ENCODE assay signal across 33 cellular contexts in the genomic region with DNA sequence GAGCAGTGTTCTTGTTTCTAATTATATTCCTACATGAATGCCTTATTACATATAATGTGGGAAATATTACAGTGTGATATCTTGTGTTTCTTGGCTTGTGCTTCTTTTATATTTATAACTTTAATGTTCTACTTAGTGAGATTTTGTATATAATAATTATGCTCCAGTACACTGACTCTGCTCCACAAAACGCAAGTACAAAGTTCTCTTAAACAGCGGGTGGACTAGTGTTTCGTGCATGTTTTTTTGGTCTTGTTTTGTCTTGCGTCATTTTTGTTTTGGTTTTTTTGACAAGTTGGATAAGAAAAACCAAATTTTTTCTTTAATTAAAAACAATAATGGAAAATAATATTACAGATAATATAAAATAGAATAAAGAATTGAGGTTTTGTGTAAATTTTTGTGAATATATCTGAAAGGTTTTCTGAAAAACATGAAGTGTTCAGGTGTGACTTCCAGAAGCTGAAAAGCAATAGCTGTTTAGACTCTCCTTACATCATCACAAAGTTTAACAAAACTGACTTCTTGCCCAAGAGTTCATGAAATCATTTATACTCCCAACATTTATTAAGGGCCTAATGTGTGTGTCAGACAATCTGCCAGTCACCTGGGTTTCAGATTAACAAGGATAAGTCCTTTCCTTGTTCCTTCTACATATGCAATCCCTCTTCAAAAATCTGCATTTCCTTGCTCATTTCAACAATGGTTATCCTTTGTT.
"Had no signal": no experiment of that assay in that cellular context is flagged by ENCODE, and none has a peak within 500 bp of the region (broad histone marks: within the 10 kb centered on the region; RNA-seq: fewer than 3 reads in every experiment).

No MANE protein-coding gene starts in this region.

- H3K27ac ChIP-seq: breast epithelium, esophagus muscularis mucosa, foreskin keratinocyte, parathyroid adenoma, psoas muscle, thyroid gland, upper lobe of right lung, WERI-Rb-1 had no signal

- H3K36me3 Mint-ChIP-seq: mesothelial cell of epicardium; naive B cell; stimulated activated effector memory CD8-positive, alpha-beta T cell treated with anti-CD3 and anti-CD28 coated beads, Interleukin-12 subunit alpha, Interleukin-12 subunit beta, amount 100 ng/mL, for 72 hours had no signal

- H3K9ac ChIP-seq: parathyroid adenoma had no signal

- H3K4me1 Mint-ChIP-seq: activated CD4-positive, alpha-beta memory T cell treated with anti-CD3 and anti-CD28 coated beads, Interleukin-2, amount 10 ng/mL, durations not matched to agents 7 days and 5 days; activated CD4-positive, alpha-beta T cell treated with anti-CD3 and anti-CD28 coated beads, Interleukin-2, amount 10 ng/mL, durations not matched to agents 7 days and 5 days; activated naive CD8-positive, alpha-beta T cell treated with anti-CD3 and anti-CD28 coated beads, Interleukin-2, amount 50 U/mL, for 24 hours; stimulated activated effector memory CD8-positive, alpha-beta T cell treated with anti-CD3 and anti-CD28 coated beads, Interleukin-12 subunit alpha, Interleukin-12 subunit beta, amount 100 ng/mL, for 72 hours; stimulated activated naive CD8-positive, alpha-beta T cell treated with anti-CD3 and anti-CD28 coated beads, Interleukin-15, amount 100 ng/mL, for 72 hours had no signal

- H3K9me3 Mint-ChIP-seq: activated CD4-positive, alpha-beta memory T cell treated with anti-CD3 and anti-CD28 coated beads, Interleukin-2, amount 10 ng/mL, durations not matched to agents 7 days and 5 days; activated CD4-positive, alpha-beta T cell treated with anti-CD3 and anti-CD28 coated beads, Interleukin-2, amount 10 ng/mL, durations not matched to agents 7 days and 5 days; activated naive CD8-positive, alpha-beta T cell treated with anti-CD3 and anti-CD28 coated beads, Interleukin-2, amount 50 U/mL, for 24 hours; activated T-cell treated with anti-CD3 and anti-CD28 coated beads, Interleukin-2, amount 50 U/mL, for 24 hours; dendritic cell treated with granulocyte-macrophage colony-stimulating factor and Interleukin-4, amounts not matched to agents 40 ng/mL and 50 ng/mL, for 4 days; endodermal cell; mesothelial cell of epicardium; stimulated activated effector memory CD8-positive, alpha-beta T cell treated with anti-CD3 and anti-CD28 coated beads, Interleukin-12 subunit alpha, Interleukin-12 subunit beta, amount 100 ng/mL, for 72 hours; stimulated activated naive CD8-positive, alpha-beta T cell treated with anti-CD3 and anti-CD28 coated beads, Interleukin-15, amount 100 ng/mL, for 72 hours; T-helper 1 cell treated with Interleukin-12 subunit alpha and Interleukin-12 subunit beta and Interleukin-4 antibody, amounts not matched to agents 30 μg/mL and 1 μg/mL, for 36 hours had no signal

- DNase-seq: activated CD4-positive, alpha-beta memory T cell treated with anti-CD3 and anti-CD28 coated beads, Interleukin-2, amount 10 ng/mL, durations not matched to agents 7 days and 5 days; activated CD4-positive, alpha-beta T cell treated with anti-CD3 and anti-CD28 coated beads, Interleukin-2, amount 10 ng/mL, durations not matched to agents 7 days and 5 days; activated CD4-positive, CD25-positive, alpha-beta regulatory T cell treated with anti-CD3 and anti-CD28 coated beads, Interleukin-2, amount 50 U/mL, for 72 hours; activated CD8-positive, alpha-beta memory T cell treated with anti-CD3 and anti-CD28 coated beads, Interleukin-2, amount 50 U/mL, for 48 hours; activated gamma-delta T cell treated with Interleukin-2 at 50 U/mL for 16 hours; activated naive CD4-positive, alpha-beta T cell treated with anti-CD3 and anti-CD28 coated beads, Interleukin-2, amount 50 U/mL, for 16 hours; activated naive CD8-positive, alpha-beta T cell treated with anti-CD3 and anti-CD28 coated beads, Interleukin-2, amount 50 U/mL, for 24 hours; activated T-cell treated with anti-CD3 and anti-CD28 coated beads, Interleukin-2, amount 50 U/mL, for 24 hours; amygdala; central memory CD4-positive, alpha-beta T cell; endodermal cell; foreskin keratinocyte; islet precursor cell; left cardiac atrium; naive B cell; nucleus accumbens; psoas muscle; right cardiac atrium; stimulated activated CD4-positive, alpha-beta T cell treated with anti-CD3 and anti-CD28 coated beads, Interleukin-4, amount 100 ng/mL, for 24 hours; stimulated activated naive CD8-positive, alpha-beta T cell treated with anti-CD3 and anti-CD28 coated beads, Interleukin-15, amount 100 ng/mL, for 72 hours; substantia nigra; T-helper 9 cell; thyroid gland; upper lobe of right lung; WERI-Rb-1 had no signal

- H3K79me2 ChIP-seq: parathyroid adenoma had no signal

- H3K36me3 ChIP-seq: breast epithelium, esophagus muscularis mucosa, thyroid gland, upper lobe of right lung, WERI-Rb-1 had no signal

- H3K4me3 ChIP-seq: breast epithelium, esophagus muscularis mucosa, psoas muscle, thyroid gland, upper lobe of right lung had no signal

- H3K27me3 ChIP-seq: breast epithelium, esophagus muscularis mucosa, foreskin keratinocyte, thyroid gland, upper lobe of right lung had no signal

- H3K4me1 ChIP-seq: breast epithelium, esophagus muscularis mucosa, foreskin keratinocyte, parathyroid adenoma, psoas muscle, thyroid gland, upper lobe of right lung had no signal

- ATAC-seq: activated naive CD8-positive, alpha-beta T cell treated with anti-CD3 and anti-CD28 coated beads, Interleukin-2, amount 50 U/mL, for 24 hours; foreskin keratinocyte; left cardiac atrium; psoas muscle; right cardiac atrium; stimulated activated effector memory CD8-positive, alpha-beta T cell treated with anti-CD3 and anti-CD28 coated beads, Interleukin-12 subunit alpha, Interleukin-12 subunit beta, amount 100 ng/mL, for 72 hours; stimulated activated naive CD8-positive, alpha-beta T cell treated with anti-CD3 and anti-CD28 coated beads, Interleukin-15, amount 100 ng/mL, for 72 hours; upper lobe of right lung had no signal

- H3K27me3 Mint-ChIP-seq: activated CD4-positive, alpha-beta T cell treated with anti-CD3 and anti-CD28 coated beads, Interleukin-2, amount 10 ng/mL, durations not matched to agents 7 days and 5 days; dendritic cell treated with granulocyte-macrophage colony-stimulating factor and Interleukin-4, amounts not matched to agents 40 ng/mL and 50 ng/mL, for 4 days; naive B cell; stimulated activated naive CD8-positive, alpha-beta T cell treated with anti-CD3 and anti-CD28 coated beads, Interleukin-15, amount 100 ng/mL, for 72 hours had no signal

- FAIRE-seq: TTC549 had no signal

- H2AFZ ChIP-seq: parathyroid adenoma had no signal

- H3K4me3 Mint-ChIP-seq: activated CD4-positive, alpha-beta memory T cell treated with anti-CD3 and anti-CD28 coated beads, Interleukin-2, amount 10 ng/mL, durations not matched to agents 7 days and 5 days; activated CD4-positive, alpha-beta T cell treated with anti-CD3 and anti-CD28 coated beads, Interleukin-2, amount 10 ng/mL, durations not matched to agents 7 days and 5 days; activated naive CD8-positive, alpha-beta T cell treated with anti-CD3 and anti-CD28 coated beads, Interleukin-2, amount 50 U/mL, for 24 hours; activated T-cell treated with anti-CD3 and anti-CD28 coated beads, Interleukin-2, amount 50 U/mL, for 24 hours; dendritic cell treated with granulocyte-macrophage colony-stimulating factor and Interleukin-4, amounts not matched to agents 40 ng/mL and 50 ng/mL, for 4 days; endodermal cell; mesothelial cell of epicardium; naive B cell; stimulated activated effector memory CD8-positive, alpha-beta T cell treated with anti-CD3 and anti-CD28 coated beads, Interleukin-12 subunit alpha, Interleukin-12 subunit beta, amount 100 ng/mL, for 72 hours; stimulated activated naive CD8-positive, alpha-beta T cell treated with anti-CD3 and anti-CD28 coated beads, Interleukin-15, amount 100 ng/mL, for 72 hours; T-helper 1 cell treated with Interleukin-12 subunit alpha and Interleukin-12 subunit beta and Interleukin-4 antibody, amounts not matched to agents 30 μg/mL and 1 μg/mL, for 36 hours had no signal

- H3K27ac Mint-ChIP-seq: activated CD4-positive, alpha-beta memory T cell treated with anti-CD3 and anti-CD28 coated beads, Interleukin-2, amount 10 ng/mL, durations not matched to agents 7 days and 5 days; activated CD4-positive, alpha-beta T cell treated with anti-CD3 and anti-CD28 coated beads, Interleukin-2, amount 10 ng/mL, durations not matched to agents 7 days and 5 days; activated naive CD8-positive, alpha-beta T cell treated with anti-CD3 and anti-CD28 coated beads, Interleukin-2, amount 50 U/mL, for 24 hours; activated T-cell treated with anti-CD3 and anti-CD28 coated beads, Interleukin-2, amount 50 U/mL, for 24 hours; dendritic cell treated with granulocyte-macrophage colony-stimulating factor and Interleukin-4, amounts not matched to agents 40 ng/mL and 50 ng/mL, for 4 days; endodermal cell; mesothelial cell of epicardium; naive B cell; stimulated activated effector memory CD8-positive, alpha-beta T cell treated with anti-CD3 and anti-CD28 coated beads, Interleukin-12 subunit alpha, Interleukin-12 subunit beta, amount 100 ng/mL, for 72 hours; stimulated activated naive CD8-positive, alpha-beta T cell treated with anti-CD3 and anti-CD28 coated beads, Interleukin-15, amount 100 ng/mL, for 72 hours; T-helper 1 cell treated with Interleukin-12 subunit alpha and Interleukin-12 subunit beta and Interleukin-4 antibody, amounts not matched to agents 30 μg/mL and 1 μg/mL, for 36 hours had no signal

- H3K9me3 ChIP-seq: breast epithelium, esophagus muscularis mucosa, psoas muscle, thyroid gland, upper lobe of right lung had no signal
